ENCODE assay signal across 16 cellular contexts in the genomic region with DNA sequence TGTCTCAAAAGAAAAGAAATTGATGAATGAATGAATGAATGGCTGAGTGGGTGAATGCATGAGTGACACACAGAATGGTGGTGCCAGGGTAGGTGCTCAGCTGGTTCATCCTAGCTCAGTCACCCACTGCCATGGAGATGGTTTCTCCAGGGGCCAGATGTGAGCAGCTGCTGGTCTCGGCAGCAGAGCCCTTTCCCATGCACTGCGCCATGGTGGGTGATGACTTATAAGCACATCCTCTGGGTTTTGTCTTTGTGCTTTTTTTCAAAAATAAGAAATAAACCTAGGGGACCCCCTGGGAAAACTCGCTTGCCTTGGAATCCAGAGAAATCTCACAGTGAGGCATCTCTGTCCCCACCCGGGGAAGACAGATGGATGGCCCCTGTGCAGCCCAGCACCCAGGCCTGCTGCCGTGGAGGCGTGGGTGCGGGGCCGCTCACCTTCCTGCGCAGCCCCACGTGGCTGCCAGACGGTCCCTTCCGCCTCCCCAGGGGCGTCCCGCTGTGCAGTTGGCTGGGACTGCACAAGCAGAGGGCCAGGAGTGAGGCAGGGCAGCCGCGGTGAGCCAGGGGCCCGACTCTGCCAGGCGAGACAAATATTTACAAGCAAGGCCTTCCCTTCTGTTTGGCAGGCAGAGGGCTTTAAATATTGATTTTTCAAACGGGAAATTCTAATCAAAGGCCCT. TPM values are rescaled to one million over a fixed set of nuclear protein-coding genes. Genes with fewer than 3 reads are reported as not detected.
DNase-seq lines count a peak whose midpoint lies in the region; TF ChIP-seq lines count a peak whose summit lies in the region.
"Had no signal": no experiment of that assay in that cellular context is flagged by ENCODE, and none has a peak within 500 bp of the region (broad histone marks: within the 10 kb centered on the region; RNA-seq: fewer than 3 reads in every experiment).

No MANE protein-coding gene starts in this region.

- H3K36me3 ChIP-seq in WERI-Rb-1: peaks cover 6% of the 10 kb centered on the region
- H3K36me3 ChIP-seq in stomach: no peaks in the 10 kb centered on the region
- no peaks in the 10 kb centered on the region for H3K36me3 ChIP-seq in brain microvascular endothelial cell (replicated peaks)
- H3K36me3 ChIP-seq: thoracic aorta had no signal

- no peak for TF ChIP-seq POLR2A in stomach (IDR thresholded peaks at IDR 0.05)

- H3K27me3 ChIP-seq in WERI-Rb-1 (ENCODE audit: insufficient read depth, low read depth, severe bottlenecking): no peaks in the 10 kb centered on the region
- peaks cover 0 to 53% (median 3%) of the 10 kb centered on the region in 3 donors for H3K27me3 ChIP-seq in stomach
- no peaks in the 10 kb centered on the region for H3K27me3 ChIP-seq in brain microvascular endothelial cell (replicated peaks)

- intact Hi-C loops in stomach (cut with DNase I; ENCODE audit: low total_unique reads): no loop called here

- H3K9me3 ChIP-seq in WERI-Rb-1 (ENCODE audit: severe bottlenecking) (no peaks in the 10 kb centered on the region), stomach (no peaks in the 10 kb centered on the region)
- H3K9me3 ChIP-seq: thoracic aorta had no signal

- H3K27ac ChIP-seq in WERI-Rb-1: peak overlapping the region; percentile 74
- peak overlapping the region in 4 of 5 donors; percentile 55 to 71 (median 60) for H3K27ac ChIP-seq in stomach
- no peak overlapping the region for H3K27ac ChIP-seq in brain microvascular endothelial cell
- H3K27ac ChIP-seq: thoracic aorta had no signal

- in situ Hi-C loops in brain microvascular endothelial cell (cut with HindIII; ENCODE audit: low pct_ligation_motif_present, low sequenced_read_pairs): no loop called here

- H3K4me3 ChIP-seq in WERI-Rb-1 (ENCODE audit: low read depth, low read length) (no peak overlapping the region), stomach (no peak overlapping the region), foreskin fibroblast (ENCODE audit: low read depth in 1 of 2, low read length in 2 of 2) (no peak overlapping the region), brain microvascular endothelial cell (ENCODE audit: low read depth, low read length) (no peak overlapping the region)
- H3K4me3 ChIP-seq: thoracic aorta had no signal

- 18 to 34% (median 30%) methylated on average over 9 to 19 of the region's 19 CpGs for WGBS in stomach, 5 donors

- TF ChIP-seq CTCF in WERI-Rb-1 (IDR thresholded peaks at IDR 0.05; ENCODE audit: low read depth, low read length) (no peak), stomach (IDR thresholded peaks at IDR 0.05) (no peak), foreskin fibroblast (IDR thresholded peaks at IDR 0.05; ENCODE audit: low read depth, low read length) (no peak), brain microvascular endothelial cell (IDR thresholded peaks at IDR 0.05; ENCODE audit: low read depth, low read length, missing control alignments) (no peak)

- peak; percentile 6 to 8 for DNase-seq in SHP77 (lab: John Stamatoyannopoulos, UW)
- DNase-seq in SHP77 treated with DMSO at 0.1 percent for 48 hours (lab: John Stamatoyannopoulos, UW): no peak
- DNase-seq in NCI-H2029 treated with DMSO at 0.1 percent for 48 hours (lab: John Stamatoyannopoulos, UW): peak; percentile 78
- peak; percentile 77 for DNase-seq in WERI-Rb-1
- DNase-seq in stomach: peak; percentile 88
- DNase-seq in stimulated activated CD4-positive, alpha-beta T cell treated with anti-CD3 and anti-CD28 coated beads, Interleukin-1b, Interleukin-23, amount 100 ng/mL, for 48 hours: no peak
- no peak for DNase-seq in foreskin fibroblast
- DNase-seq in brain microvascular endothelial cell: no peak
- DNase-seq: ACHN; activated CD4-positive, alpha-beta T cell treated with anti-CD3 and anti-CD28 coated beads for 36 hours; activated T-cell treated with anti-CD3 and anti-CD28 coated beads, Interleukin-2, amount 50 U/mL, for 24 hours; effector CD4-positive, alpha-beta T cell; OCI-M1 had no signal

- TF ChIP-seq EP300 in stomach (IDR thresholded peaks at IDR 0.05): no peak

- peaks cover 6 to 19% (median 12%) of the 10 kb centered on the region in 4 donors for H3K4me1 ChIP-seq in stomach

RNA-seq across cellular contexts. Expression of gene MPPED1, which starts 24.2 kb away (rescaled TPM):
- 1 to 10 TPM in 1 of 5 donors, not detected in 4; 1.5 TPM for total RNA-seq in stomach
- polyA plus RNA-seq in stomach: under 1 TPM; 0.19 to 0.61 (median 0.33) TPM
- total RNA-seq: activated CD4-positive, alpha-beta T cell treated with anti-CD3 and anti-CD28 coated beads for 36 hours; aorta; osteocyte; thoracic aorta had no signal
- polyA plus RNA-seq: aorta had no signal

Comparison
In these comparisons a context has a peak if more than half of its experiments do, and no peak if none do; other contexts are left out.
1. DNase-seq: peak in SHP77 (2 of 2), NCI-H2029 treated with DMSO at 0.1 percent for 48 hours (single experiment), WERI-Rb-1 (single experiment) and stomach (single experiment); none in SHP77 treated with DMSO at 0.1 percent for 48 hours (single experiment), stimulated activated CD4-positive, alpha-beta T cell treated with anti-CD3 and anti-CD28 coated beads, Interleukin-1b, Interleukin-23, amount 100 ng/mL, for 48 hours (single experiment), foreskin fibroblast (0 of 2) and brain microvascular endothelial cell (single experiment).